In genomic region chr6:38234934-38235678, GRCh38 we compare ENCODE assay signal across 11 cellular contexts.
A peak's percentile ranks its signal among the peaks of the same experiment; 100 is the strongest.
DNase-seq lines count a peak whose midpoint lies in the region; ATAC-seq and TF ChIP-seq lines count a peak whose summit lies in the region.
"Had no signal": no experiment of that assay in that cellular context is flagged by ENCODE, and none has a peak within 500 bp of the region (broad histone marks: within the 10 kb centered on the region; RNA-seq: fewer than 3 reads in every experiment).

No MANE protein-coding gene starts in this region.

- H3K56ac ChIP-seq in H9 (ENCODE audit: insufficient read length, low read depth, low read length) = no peak overlapping the region

- H3K4me3 Mint-ChIP-seq in H9 (no peak overlapping the region), neural crest cell (no peak overlapping the region)
- H3K4me3 Mint-ChIP-seq: naive B cell had no signal

- peaks cover 0 to 3% of the 10 kb centered on the region in 2 experiments; a peak in 1 of 5 replicates for H3K9me3 Mint-ChIP-seq in H9
- H3K9me3 Mint-ChIP-seq in neural crest cell = no peaks in the 10 kb centered on the region
- H3K9me3 Mint-ChIP-seq: activated naive CD4-positive, alpha-beta T cell treated with anti-CD3 and anti-CD28 coated beads, Interleukin-2, amount 50 U/mL, for 72 hours; naive B cell had no signal

- H2AFZ ChIP-seq in H9 (ENCODE audit: low read length) = no peak overlapping the region

- H3K4ac ChIP-seq in H9 (ENCODE audit: low read depth, low read length) = no peak overlapping the region

- DNase-seq in GM19238 (ENCODE audit: insufficient read length, low spot score) = peak; percentile 45
- DNase-seq in H9 = no peak
- no peak for DNase-seq in neural crest cell (ENCODE audit: low read depth, low spot score)
- no peak for DNase-seq in HK-2 (ENCODE audit: unreplicated experiment)
- DNase-seq in stimulated activated naive CD4-positive, alpha-beta T cell (lab: John Stamatoyannopoulos, UW) = no peak
- DNase-seq in DMS53 treated with DMSO at 0.1 percent for 48 hours (lab: John Stamatoyannopoulos, UW; ENCODE audit: unreplicated experiment) = no peak
- DNase-seq: naive B cell, testis had no signal

- no peak overlapping the region for H3K18ac ChIP-seq in H9 (ENCODE audit: insufficient read length, low read depth, low read length)

- H3K27me3 Mint-ChIP-seq in H9 (ENCODE audit: low read depth) = no peaks in the 10 kb centered on the region
- H3K27me3 Mint-ChIP-seq in neural crest cell (ENCODE audit: low read depth) = no peaks in the 10 kb centered on the region
- H3K27me3 Mint-ChIP-seq: naive B cell had no signal

- no peak overlapping the region for H3K23ac ChIP-seq in H9 (ENCODE audit: insufficient read length, low read depth, low read length)

- H3K14ac ChIP-seq in H9 (ENCODE audit: insufficient read depth, low read length) = no peak overlapping the region

- no CpG with 5 or more reads among the region's 4 CpGs for WGBS in H9 (ENCODE audit: extremely low coverage, insufficient read length, low lambda C conversion rate)

- H3K9me3 ChIP-seq in H9 (ENCODE audit: control insufficient read depth, low read depth, low read length) = no peaks in the 10 kb centered on the region
- H3K9me3 ChIP-seq: testis had no signal

- no peak overlapping the region for H2BK5ac ChIP-seq in H9 (ENCODE audit: insufficient read length, low read length)

- H3K27ac Mint-ChIP-seq in H9 = peak overlapping the region in 2 of 3 experiments; percentile 3 to 92; a peak in 3 of 7 replicates
- H3K27ac Mint-ChIP-seq in neural crest cell (ENCODE audit: unreplicated experiment) = peak overlapping the region; percentile 44
- H3K27ac Mint-ChIP-seq: activated naive CD4-positive, alpha-beta T cell treated with anti-CD3 and anti-CD28 coated beads, Interleukin-2, amount 50 U/mL, for 72 hours had no signal

- no peaks in the 10 kb centered on the region for H3K79me2 ChIP-seq in H9 (ENCODE audit: insufficient read depth, low read length)

- H3K4me1 ChIP-seq in H9 (ENCODE audit: insufficient read depth, low read length) = peaks cover 12% of the 10 kb centered on the region; the same call in 1 of the 2 replicates
- H3K4me1 ChIP-seq: testis had no signal

- H3K79me1 ChIP-seq in H9 (ENCODE audit: insufficient read depth, low read depth, low read length, poor library complexity, severe bottlenecking) = no peaks in the 10 kb centered on the region

- H2BK15ac ChIP-seq in H9 (ENCODE audit: low read depth, low read length) = no peak overlapping the region

- TF ChIP-seq CTCF in H9 (conservative IDR thresholded peaks at IDR 0.05) (no peak), neural crest cell (conservative IDR thresholded peaks at IDR 0.05) (no peak)

- no peaks in the 10 kb centered on the region for H3K23me2 ChIP-seq in H9 (ENCODE audit: insufficient read length, low read depth, low read length, poor library complexity, severe bottlenecking)

- no peak overlapping the region for H2AK5ac ChIP-seq in H9 (ENCODE audit: insufficient read length, low read length)

- H2BK20ac ChIP-seq in H9 (ENCODE audit: low read depth, low read length, poor library complexity, severe bottlenecking) = no peak overlapping the region

- peak; percentile 53 for ATAC-seq in HG03520 (IDR thresholded peaks at IDR 0.05; ENCODE audit: unreplicated experiment)
- ATAC-seq: activated CD4-positive, CD25-positive, alpha-beta regulatory T cell treated with anti-CD3 and anti-CD28 coated beads, Interleukin-2, amount 50 U/mL, for 24 hours; activated naive CD4-positive, alpha-beta T cell treated with anti-CD3 and anti-CD28 coated beads, Interleukin-2, amount 50 U/mL, for 72 hours had no signal

- no peak overlapping the region for H2BK12ac ChIP-seq in H9 (ENCODE audit: insufficient read length, low read depth, low read length)

- no peaks in the 10 kb centered on the region for H4K20me1 ChIP-seq in H9 (ENCODE audit: control insufficient read depth, insufficient read depth, insufficient read length)

- H3K4me1 Mint-ChIP-seq in H9 = peaks cover 39 to 54% of the 10 kb centered on the region in 2 experiments
- H3K4me1 Mint-ChIP-seq in neural crest cell = peaks cover 8% of the 10 kb centered on the region

- H3T11ph ChIP-seq in H9 (ENCODE audit: low read length) = no peak overlapping the region

- H3K27ac ChIP-seq in H9 (ENCODE audit: insufficient read length, low read depth, low read length) = no peak overlapping the region
- H3K27ac ChIP-seq: testis had no signal

- no peak overlapping the region for H4K5ac ChIP-seq in H9 (ENCODE audit: insufficient read length, low read depth, low read length)

- H3K4me2 ChIP-seq in H9 (ENCODE audit: insufficient read depth, insufficient read length, low read length) = peak overlapping the region; percentile 31

- no peak overlapping the region for H2BK120ac ChIP-seq in H9 (ENCODE audit: low read depth, low read length, poor library complexity, severe bottlenecking)

- H3K9ac ChIP-seq in H9 (ENCODE audit: extremely low read depth, insufficient read length, low read length) = no peak overlapping the region

- no peak overlapping the region for H4K91ac ChIP-seq in H9 (ENCODE audit: insufficient read length, low read depth, low read length)

- H4K8ac ChIP-seq in H9 (replicated peaks; ENCODE audit: insufficient read length, low read depth, low read length) = no peak overlapping the region

- H3K36me3 Mint-ChIP-seq in H9 (ENCODE audit: insufficient read depth in 1 of 3, low read depth in 3 of 3) = peaks cover 0 to 4% (median 3%) of the 10 kb centered on the region in 3 experiments; a peak in 2 of 7 replicates
- H3K36me3 Mint-ChIP-seq in neural crest cell (ENCODE audit: low read depth) = no peaks in the 10 kb centered on the region
- H3K36me3 Mint-ChIP-seq: activated naive CD4-positive, alpha-beta T cell treated with anti-CD3 and anti-CD28 coated beads, Interleukin-2, amount 50 U/mL, for 72 hours had no signal

- no peaks in the 10 kb centered on the region for H3K27me3 ChIP-seq in H9 (ENCODE audit: insufficient read depth, low read length)
- H3K27me3 ChIP-seq: testis had no signal
